Comparison of ENCODE assay signal across 8 cellular contexts in genomic region chr10:119120413-119120867, GRCh38. TPM values are rescaled to one million over a fixed set of nuclear protein-coding genes. Genes with fewer than 3 reads are reported as not detected.
DNase-seq lines count a peak whose midpoint lies in the region; ATAC-seq, FAIRE-seq and TF ChIP-seq lines count a peak whose summit lies in the region.

No MANE protein-coding gene starts in this region.

- H4K20me1 ChIP-seq in GM23338 (replicated peaks; ENCODE audit: insufficient read depth): peaks cover 11% of the 10 kb centered on the region

- no peak for DNase-seq in activated CD4-positive, alpha-beta T cell treated with anti-CD3 and anti-CD28 coated beads, Interleukin-2, amount 10 ng/mL, durations not matched to agents 7 days and 5 days
- DNase-seq in activated CD4-positive, alpha-beta T cell treated with anti-CD3 and anti-CD28 coated beads, Interleukin-2, amount 50 U/mL, for 4 hours: no peak
- DNase-seq in RPMI8226 (peak; percentile 69), pancreas (peak in 3 of 6 donors; percentile 38 to 41 (median 39)), occipital lobe (lab: John Stamatoyannopoulos, UW) (no peak), GM23338 (ENCODE audit: low spot score) (no peak), Kasumi-1 (lab: John Stamatoyannopoulos, UW) (no peak)

- TF ChIP-seq CTCF in pancreas (IDR thresholded peaks at IDR 0.05) (no peak), GM23338 (conservative IDR thresholded peaks at IDR 0.05; ENCODE audit: low read depth in 2 of 2) (no peak)

- POLR2A ChIA-PET in activated CD4-positive, alpha-beta T cell treated with anti-CD3 and anti-CD28 coated beads, Interleukin-2, amount 10 ng/mL, durations not matched to agents 7 days and 5 days (lab: Charles Lee): no interaction called here

- peaks cover 48% of the 10 kb centered on the region for H3K36me3 Mint-ChIP-seq in activated CD4-positive, alpha-beta T cell treated with anti-CD3 and anti-CD28 coated beads, Interleukin-2, amount 10 ng/mL, durations not matched to agents 7 days and 5 days (ENCODE audit: low read depth)
- H3K36me3 Mint-ChIP-seq in GM23338 (ENCODE audit: low read depth): peaks cover 57% of the 10 kb centered on the region

- no peak overlapping the region for H3K4me2 ChIP-seq in GM23338

- no peak overlapping the region for H3K4me3 ChIP-seq in pancreas
- H3K4me3 ChIP-seq in GM23338: no peak overlapping the region

- H2AFZ ChIP-seq in GM23338: no peak overlapping the region

- no peaks in the 10 kb centered on the region for H3K27me3 Mint-ChIP-seq in activated CD4-positive, alpha-beta T cell treated with anti-CD3 and anti-CD28 coated beads, Interleukin-2, amount 10 ng/mL, durations not matched to agents 7 days and 5 days
- no peaks in the 10 kb centered on the region for H3K27me3 Mint-ChIP-seq in GM23338 (ENCODE audit: insufficient read depth, low read depth, poor library complexity)

- peak overlapping the region; percentile 50 for H3K27ac Mint-ChIP-seq in activated CD4-positive, alpha-beta T cell treated with anti-CD3 and anti-CD28 coated beads, Interleukin-2, amount 10 ng/mL, durations not matched to agents 7 days and 5 days
- no peak overlapping the region for H3K27ac Mint-ChIP-seq in GM23338

- H3K9me3 Mint-ChIP-seq in activated CD4-positive, alpha-beta T cell treated with anti-CD3 and anti-CD28 coated beads, Interleukin-2, amount 10 ng/mL, durations not matched to agents 7 days and 5 days: no peaks in the 10 kb centered on the region
- H3K9me3 Mint-ChIP-seq in GM23338: no peaks in the 10 kb centered on the region

- H3K79me2 ChIP-seq in GM23338 (replicated peaks; ENCODE audit: insufficient read depth): no peaks in the 10 kb centered on the region

- H3K9me3 ChIP-seq in pancreas: no peaks in the 10 kb centered on the region

- H3F3A ChIP-seq in GM23338 (replicated peaks; ENCODE audit: low read depth): no peaks in the 10 kb centered on the region

- peaks cover 0 to 5% (median 0%) of the 10 kb centered on the region in 3 donors for H3K36me3 ChIP-seq in pancreas
- peaks cover 27% of the 10 kb centered on the region for H3K36me3 ChIP-seq in GM23338 (ENCODE audit: insufficient read depth)

- ATAC-seq in HG02943 (IDR thresholded peaks at IDR 0.05; ENCODE audit: low read depth, unreplicated experiment) (peak; percentile 86), pancreas (peak; percentile 81 to 91 (median 88)), GM23338 (no peak)

- H3K27me3 ChIP-seq in pancreas (no peaks in the 10 kb centered on the region), GM23338 (ENCODE audit: insufficient read depth) (no peaks in the 10 kb centered on the region)

- WGBS in pancreas, 2 donors: 36 to 39% methylated on average over 4 of the region's 4 CpGs

- H3K4me1 ChIP-seq in pancreas: peaks cover 0 to 7% (median 0%) of the 10 kb centered on the region in 3 donors
- no peaks in the 10 kb centered on the region for H3K4me1 ChIP-seq in GM23338 (ENCODE audit: insufficient read depth)

- peaks cover 16% of the 10 kb centered on the region for H3K4me1 Mint-ChIP-seq in activated CD4-positive, alpha-beta T cell treated with anti-CD3 and anti-CD28 coated beads, Interleukin-2, amount 10 ng/mL, durations not matched to agents 7 days and 5 days
- H3K4me1 Mint-ChIP-seq in GM23338: no peaks in the 10 kb centered on the region

- H3K9me2 ChIP-seq in GM23338 (ENCODE audit: insufficient read depth): no peaks in the 10 kb centered on the region

- H3K4me3 Mint-ChIP-seq in activated CD4-positive, alpha-beta T cell treated with anti-CD3 and anti-CD28 coated beads, Interleukin-2, amount 10 ng/mL, durations not matched to agents 7 days and 5 days: no peak overlapping the region
- no peak overlapping the region for H3K4me3 Mint-ChIP-seq in GM23338

- no peak for FAIRE-seq in pancreas (lab: Jason Lieb, UNC)

- H3K27ac ChIP-seq in pancreas (peak overlapping the region in 2 of 4 donors; percentile 51 to 63), GM23338 (ENCODE audit: low read depth) (no peak overlapping the region)

- intact Hi-C loops in pancreas (cut with DNase I): no loop called here

- CTCF ChIA-PET in activated CD4-positive, alpha-beta T cell treated with anti-CD3 and anti-CD28 coated beads, Interleukin-2, amount 10 ng/mL, durations not matched to agents 7 days and 5 days (lab: Charles Lee): interaction anchor here (0.7 kb wide), 1 partner anchor 794 kb away, joined by 3 read pairs; no protein-coding TSS in a partner anchor

TF ChIP-seq in GM23338, 12 proteins besides CTCF, POLR2A, EP300 and RAD21 (continues in another document):
- TF ChIP-seq NANOG (IDR thresholded peaks at IDR 0.05; ENCODE audit: borderline replicate concordance): no peak
- TF ChIP-seq ZNF114 (CRISPR knock-in tag; IDR thresholded peaks at IDR 0.05): no peak
- TF ChIP-seq EZH2 (IDR thresholded peaks at IDR 0.05; ENCODE audit: low read depth, unreplicated experiment): no peak
- no peak for TF ChIP-seq ETS1 (IDR thresholded peaks at IDR 0.05)

RNA-seq across cellular contexts. Expression of gene DENND10, which starts 16.5 kb away (rescaled TPM):
- 10 to 100 TPM; 45.4 to 49.4 TPM for total RNA-seq in activated CD4-positive, alpha-beta T cell treated with anti-CD3 and anti-CD28 coated beads, Interleukin-2, amount 10 ng/mL, durations not matched to agents 7 days and 5 days
- total RNA-seq in pancreas (10 to 100 TPM in 3 of 6 donors, 1 to 10 TPM in 3; 7.7 to 16.3 (median 9.7) TPM), occipital lobe (53.7 TPM)
- polyA plus RNA-seq in pancreas (10 to 100 TPM in 1 of 2 donors, 1 to 10 TPM in 1; 7.2 to 13.1 TPM), GM23338 (2016; fragmentation: Nextera tagmentation; extraction: Ambion mirVana) (36.5 and 41.4 TPM in 2 replicates)
- total RNA-seq in GM23338 (2014; rRNA removed; shearing (Covaris generic)): 41.8 and 53.7 TPM in 2 replicates

RNA-seq across cellular contexts. Expression of gene EIF3A, which starts 39.8 kb away (rescaled TPM):
- total RNA-seq in activated CD4-positive, alpha-beta T cell treated with anti-CD3 and anti-CD28 coated beads, Interleukin-2, amount 10 ng/mL, durations not matched to agents 7 days and 5 days: 100 to 1,000 TPM; 132 to 145 TPM
- total RNA-seq in pancreas (100 to 1,000 TPM in 4 of 6 donors, 10 to 100 TPM in 2; 64.8 to 145 (median 106) TPM), occipital lobe (81.6 TPM)
- polyA plus RNA-seq in pancreas (10 to 100 TPM; 37.2 to 42.1 TPM), GM23338 (2016; fragmentation: Nextera tagmentation; extraction: Ambion mirVana) (136 and 152 TPM in 2 replicates)
- 170 and 171 TPM in 2 replicates for total RNA-seq in GM23338 (2014; rRNA removed; shearing (Covaris generic))

RNA-seq across cellular contexts. Expression of gene SFXN4, which starts 45.1 kb away (rescaled TPM):
- total RNA-seq in activated CD4-positive, alpha-beta T cell treated with anti-CD3 and anti-CD28 coated beads, Interleukin-2, amount 10 ng/mL, durations not matched to agents 7 days and 5 days: 10 to 100 TPM; 19.0 to 20.1 TPM
- 10 to 100 TPM; 16.1 to 28.4 (median 21.7) TPM for total RNA-seq in pancreas
- 10 to 100 TPM; 56.8 to 58.6 TPM for polyA plus RNA-seq in pancreas
- total RNA-seq in occipital lobe: 22.6 TPM
- total RNA-seq in GM23338 (2014; rRNA removed; shearing (Covaris generic)): 22.3 and 51.6 TPM in 2 replicates
- 18.6 and 20.1 TPM in 2 replicates for polyA plus RNA-seq in GM23338 (2016; fragmentation: Nextera tagmentation; extraction: Ambion mirVana)

RNA-seq across cellular contexts. Expression of gene PRDX3, which starts 58.2 kb away (rescaled TPM):
- 100 to 1,000 TPM; 121 to 122 TPM for total RNA-seq in activated CD4-positive, alpha-beta T cell treated with anti-CD3 and anti-CD28 coated beads, Interleukin-2, amount 10 ng/mL, durations not matched to agents 7 days and 5 days
- total RNA-seq in pancreas (10 to 100 TPM; 27.1 to 59.3 (median 42.4) TPM), occipital lobe (92.8 TPM)
- polyA plus RNA-seq in pancreas (10 to 100 TPM; 39.3 to 87.4 TPM), GM23338 (2016; fragmentation: Nextera tagmentation; extraction: Ambion mirVana) (262 and 275 TPM in 2 replicates)
- 285 and 314 TPM in 2 replicates for total RNA-seq in GM23338 (2014; rRNA removed; shearing (Covaris generic))
